ENCODE assay signal across 8 cellular contexts in genomic region chr11:72041364-72042058, GRCh38. TPM values are rescaled to one million over a fixed set of nuclear protein-coding genes. Genes with fewer than 3 reads are reported as not detected.
A peak's percentile ranks its signal among the peaks of the same experiment; 100 is the strongest.
DNase-seq lines count a peak whose midpoint lies in the region; ATAC-seq and TF ChIP-seq lines count a peak whose summit lies in the region.

No MANE protein-coding gene starts in this region.

- no peaks in the 10 kb centered on the region for H3K27me3 ChIP-seq in effector memory CD4-positive, alpha-beta T cell (replicated peaks; ENCODE audit: control insufficient read depth, insufficient read depth, low read length, poor library complexity, severe bottlenecking)

- peak; percentile 51 for ATAC-seq in GM18907 (IDR thresholded peaks at IDR 0.05; ENCODE audit: unreplicated experiment)
- no peak for ATAC-seq in GM18861 (IDR thresholded peaks at IDR 0.05; ENCODE audit: unreplicated experiment)

- no peak for TF ChIP-seq CTCF in lower leg skin (IDR thresholded peaks at IDR 0.05)

- no peaks in the 10 kb centered on the region for H3K36me3 ChIP-seq in effector memory CD4-positive, alpha-beta T cell (ENCODE audit: control insufficient read depth, insufficient read depth, low read length)

- TF ChIP-seq POLR2A in lower leg skin (IDR thresholded peaks at IDR 0.05) = no peak

- WGBS in lower leg skin, 2 donors = 1% methylated on average over 21 to 22 of the region's 22 CpGs

- H3K9me3 ChIP-seq in effector memory CD4-positive, alpha-beta T cell (ENCODE audit: control insufficient read depth, low read length) = no peaks in the 10 kb centered on the region

- DNase-seq in 8988T (peak; percentile 55), NCI-H2227 treated with DMSO at 0.1 percent for 48 hours (lab: John Stamatoyannopoulos, UW) (peak; percentile 87), lower leg skin (ENCODE audit: low spot score in 2 of 2) (peak; percentile 73 to 95)
- peak; percentile 4 to 14 for DNase-seq in activated CD4-positive, alpha-beta T cell treated with anti-CD3 and anti-CD28 coated beads, Interleukin-2, amount 50 U/mL, for 24 hours (ENCODE audit: low read depth in 1 of 2, low spot score in 1 of 2)
- peak; percentile 1 to 29 (median 24) for DNase-seq in effector memory CD4-positive, alpha-beta T cell
- DNase-seq in stimulated activated CD4-positive, alpha-beta T cell treated with anti-CD3 and anti-CD28 coated beads, Interleukin-4, amount 100 ng/mL, for 4 hours = peak; percentile 12 to 28

- H3K27ac ChIP-seq in effector memory CD4-positive, alpha-beta T cell (ENCODE audit: insufficient read depth, low read length, poor library complexity, severe bottlenecking) = peak overlapping the region; percentile 92

- peak overlapping the region; percentile 75 for H3K4me3 ChIP-seq in effector memory CD4-positive, alpha-beta T cell (ENCODE audit: insufficient read depth, low read depth, low read length, poor library complexity, severe bottlenecking)
- peak overlapping the region; percentile 20 for H3K4me3 ChIP-seq in lower leg skin (ENCODE audit: low read depth, poor library complexity, severe bottlenecking)

- peaks cover 33% of the 10 kb centered on the region for H3K4me1 ChIP-seq in effector memory CD4-positive, alpha-beta T cell (ENCODE audit: control insufficient read depth, insufficient read depth, low read length, poor library complexity, severe bottlenecking)

- intact Hi-C loops in lower leg skin (cut with DNase I; ENCODE audit: low total_unique reads) = loop anchor here (5.0 kb wide), 1 partner anchor 41 kb away; the partner anchor contains the start of genes LRRC51 and NUMA1

RNA-seq across cellular contexts. Expression of gene NUMA1, which starts 38.8 kb away (rescaled TPM):
- total RNA-seq in lower leg skin = 100 to 1,000 TPM; 356 to 592 (median 409) TPM

RNA-seq across cellular contexts. Expression of gene LRRC51, which starts 39.1 kb away (rescaled TPM):
- total RNA-seq in lower leg skin = 10 to 100 TPM in 1 of 4 donors, 1 to 10 TPM in 3; 1.9 to 16.9 (median 4.9) TPM

RNA-seq across cellular contexts. Expression of gene IL18BP, which starts 42.8 kb away (rescaled TPM):
- total RNA-seq in lower leg skin = 1 to 10 TPM; 3.0 to 9.1 (median 5.6) TPM

Comparison
In these comparisons a context has a peak if more than half of its experiments do, and no peak if none do; other contexts are left out.
1. DNase-seq: peak in every context shown above with its lines; median percentile 87 in NCI-H2227 treated with DMSO at 0.1 percent for 48 hours; 84 in lower leg skin; 55 in 8988T; 24 in effector memory CD4-positive, alpha-beta T cell; 20 in stimulated activated CD4-positive, alpha-beta T cell treated with anti-CD3 and anti-CD28 coated beads, Interleukin-4, amount 100 ng/mL, for 4 hours; 9 in activated CD4-positive, alpha-beta T cell treated with anti-CD3 and anti-CD28 coated beads, Interleukin-2, amount 50 U/mL, for 24 hours.